ENCODE assay signal across 28 cellular contexts in genomic region chr6:149501768-149502167, GRCh38. TPM values are rescaled to one million over a fixed set of nuclear protein-coding genes. Genes with fewer than 3 reads are reported as not detected.
A peak's percentile ranks its signal among the peaks of the same experiment; 100 is the strongest.
DNase-seq lines count a peak whose midpoint lies in the region; ATAC-seq, FAIRE-seq and TF ChIP-seq lines count a peak whose summit lies in the region.
"Had no signal": no experiment of that assay in that cellular context is flagged by ENCODE, and none has a peak within 500 bp of the region (broad histone marks: within the 10 kb centered on the region; RNA-seq: fewer than 3 reads in every experiment).

No MANE protein-coding gene starts in this region.

- no peaks in the 10 kb centered on the region for H3K27me3 ChIP-seq in colonic mucosa
- H3K27me3 ChIP-seq: brain microvascular endothelial cell, upper lobe of left lung had no signal

- peak overlapping the region; percentile 91 to 97 for H3K27ac Mint-ChIP-seq in activated naive CD4-positive, alpha-beta T cell treated with anti-CD3 and anti-CD28 coated beads, Interleukin-2, amount 50 U/mL, for 72 hours
- peak overlapping the region; percentile 86 to 90 for H3K27ac Mint-ChIP-seq in T-cell
- H3K27ac Mint-ChIP-seq: HFFc6; natural killer cell treated with Interleukin-12 subunit alpha and Interleukin-12 subunit beta and Interleukin-15 and Interleukin-18, amount 100 ng/mL, for 72 hours had no signal

- peaks cover 7 to 42% of the 10 kb centered on the region in 2 donors for H3K36me3 Mint-ChIP-seq in activated naive CD4-positive, alpha-beta T cell treated with anti-CD3 and anti-CD28 coated beads, Interleukin-2, amount 50 U/mL, for 72 hours
- H3K36me3 Mint-ChIP-seq in T-cell = peaks cover 43% of the 10 kb centered on the region

- no peak for FAIRE-seq in D721Med (lab: Jason Lieb, UNC)
- FAIRE-seq: GM12891, small intestine had no signal

- CTCF ChIA-PET in T-cell (lab: Charles Lee) = interaction anchor here (0.9 to 1.1 kb wide), 2 partner anchors 14 to 15 kb away, joined by 3 to 4 read pairs; no protein-coding TSS in a partner anchor

- no peaks in the 10 kb centered on the region for H3K4me1 ChIP-seq in colonic mucosa
- H3K4me1 ChIP-seq: upper lobe of left lung had no signal

- no peaks in the 10 kb centered on the region for H3K9me3 ChIP-seq in colonic mucosa
- H3K9me3 ChIP-seq: upper lobe of left lung had no signal

- no peak overlapping the region for H3K9ac ChIP-seq in colonic mucosa (ENCODE audit: low read depth in 2 of 2, low read length in 2 of 2)

- POLR2A ChIA-PET in T-cell (lab: Charles Lee) = interaction anchor here in 1 of 2 donors (1.7 kb wide), 1 partner anchor 17 kb away, joined by 14 read pairs; the partner anchor contains the start of gene ZC3H12D

- ATAC-seq in activated naive CD4-positive, alpha-beta T cell treated with anti-CD3 and anti-CD28 coated beads, Interleukin-2, amount 50 U/mL, for 72 hours = no peak
- ATAC-seq in T-cell (replicated peaks in 1 of 4) (no peak), esophagus mucosa (no peak)
- ATAC-seq: natural killer cell treated with Interleukin-12 subunit alpha and Interleukin-12 subunit beta and Interleukin-15 and Interleukin-18, amount 100 ng/mL, for 72 hours; Panc1 had no signal

- H3K4me3 Mint-ChIP-seq in T-cell = no peak overlapping the region
- H3K4me3 Mint-ChIP-seq: HFFc6; natural killer cell treated with Interleukin-12 subunit alpha and Interleukin-12 subunit beta and Interleukin-15 and Interleukin-18, amount 100 ng/mL, for 72 hours had no signal

- TF ChIP-seq CTCF in colonic mucosa (IDR thresholded peaks at IDR 0.05) = no peak
- no peak for TF ChIP-seq CTCF in D721Med (IDR thresholded peaks at IDR 0.05; ENCODE audit: insufficient read depth, missing control alignments)

- no peak for DNase-seq in activated naive CD4-positive, alpha-beta T cell treated with anti-CD3 and anti-CD28 coated beads, Interleukin-2, amount 50 U/mL, for 72 hours (ENCODE audit: low spot score in 2 of 2)
- DNase-seq in activated naive CD4-positive, alpha-beta T cell treated with Interleukin-2 at 50 U/mL for 16 hours = no peak
- DNase-seq in T-cell = no peak
- peak; percentile 9 for DNase-seq in cerebellar cortex (ENCODE audit: low spot score)
- no peak for DNase-seq in colonic mucosa
- no peak for DNase-seq in D721Med (ENCODE audit: insufficient read length, low spot score)
- DNase-seq: activated CD4-positive, CD25-positive, alpha-beta regulatory T cell; brain microvascular endothelial cell; DMS 273 treated with DMSO at 0.1 percent for 48 hours; foreskin fibroblast; HFFc6; Karpas-422; midbrain; NCI-H1417 treated with DMSO at 0.1 percent for 48 hours; NCI-H2081 treated with DMSO at 0.1 percent for 48 hours; NCI-H226; retina; SHP77; small intestine; stimulated activated CD4-positive, alpha-beta T cell treated with anti-CD3 and anti-CD28 coated beads, Interleukin-1b, Interleukin-23, amount 100 ng/mL, for 48 hours; upper lobe of left lung had no signal

- no peaks in the 10 kb centered on the region for H3K9me3 Mint-ChIP-seq in activated naive CD4-positive, alpha-beta T cell treated with anti-CD3 and anti-CD28 coated beads, Interleukin-2, amount 50 U/mL, for 72 hours
- no peaks in the 10 kb centered on the region for H3K9me3 Mint-ChIP-seq in T-cell
- H3K9me3 Mint-ChIP-seq: HFFc6; natural killer cell treated with Interleukin-12 subunit alpha and Interleukin-12 subunit beta and Interleukin-15 and Interleukin-18, amount 100 ng/mL, for 72 hours had no signal

- peaks cover 38 to 59% (median 56%) of the 10 kb centered on the region in 3 donors for H3K4me1 Mint-ChIP-seq in T-cell

- H3K27me3 Mint-ChIP-seq in T-cell = no peaks in the 10 kb centered on the region
- H3K27me3 Mint-ChIP-seq: natural killer cell treated with Interleukin-12 subunit alpha and Interleukin-12 subunit beta and Interleukin-15 and Interleukin-18, amount 100 ng/mL, for 72 hours had no signal

- no peak overlapping the region for H3K4me3 ChIP-seq in colonic mucosa
- H3K4me3 ChIP-seq: upper lobe of left lung had no signal

- H3K36me3 ChIP-seq in colonic mucosa = no peaks in the 10 kb centered on the region
- H3K36me3 ChIP-seq: brain microvascular endothelial cell had no signal

- no peak overlapping the region for H3K27ac ChIP-seq in colonic mucosa
- H3K27ac ChIP-seq: brain microvascular endothelial cell, C4-2B, upper lobe of left lung had no signal

- intact Hi-C loops in colonic mucosa (cut with DNase I) = no loop called here

RNA-seq across cellular contexts. Expression of gene ZC3H12D, which starts 17.0 kb away (rescaled TPM):
- 100 to 1,000 TPM in 1 of 2 donors, 10 to 100 TPM in 1; 87.1 to 186 TPM for total RNA-seq in activated naive CD4-positive, alpha-beta T cell treated with anti-CD3 and anti-CD28 coated beads, Interleukin-2, amount 50 U/mL, for 72 hours
- total RNA-seq in T-cell (100 to 1,000 TPM in 3 of 5 donors, 10 to 100 TPM in 2; 48.2 to 117 (median 107) TPM), esophagus mucosa (0.36 TPM), colonic mucosa (1 to 10 TPM; 4.3 to 4.9 TPM)
- total RNA-seq: kidney epithelial cell, osteocyte had no signal

RNA-seq across cellular contexts. Expression of gene PPIL4, which starts 44.1 kb away (rescaled TPM):
- 10 to 100 TPM; 21.9 to 29.3 TPM for total RNA-seq in activated naive CD4-positive, alpha-beta T cell treated with anti-CD3 and anti-CD28 coated beads, Interleukin-2, amount 50 U/mL, for 72 hours
- total RNA-seq in T-cell (10 to 100 TPM; 25.2 to 32.1 (median 26.6) TPM), esophagus mucosa (12.1 TPM), colonic mucosa (10 to 100 TPM; 16.0 to 26.8 TPM)

Comparison
In these comparisons a context has a peak if more than half of its experiments do, and no peak if none do; other contexts are left out.
1. RNA of gene ZC3H12D, which starts 17.0 kb away (total RNA-seq): 87.1 to 186 TPM in activated naive CD4-positive, alpha-beta T cell treated with anti-CD3 and anti-CD28 coated beads, Interleukin-2, amount 50 U/mL, for 72 hours and 48.2 to 117 TPM in T-cell; 4.3 to 4.9 TPM in colonic mucosa and 0.36 TPM in esophagus mucosa (single experiment); every median in the first group is over 4 times any median in the second.